11 cellular contexts compared by ENCODE assay signal in genomic region chr11:35178862-35179261, GRCh38. TPM values are rescaled to one million over a fixed set of nuclear protein-coding genes. Genes with fewer than 3 reads are reported as not detected.
A peak's percentile ranks its signal among the peaks of the same experiment; 100 is the strongest.
DNase-seq lines count a peak whose midpoint lies in the region; ATAC-seq and TF ChIP-seq lines count a peak whose summit lies in the region.
"Had no signal": no experiment of that assay in that cellular context is flagged by ENCODE, and none has a peak within 500 bp of the region (broad histone marks: within the 10 kb centered on the region; RNA-seq: fewer than 3 reads in every experiment).

No MANE protein-coding gene starts in this region.

- no peak overlapping the region for H2BK120ac ChIP-seq in trophoblast cell (ENCODE audit: insufficient read depth, low read length, poor library complexity)

- peak; percentile 29 for DNase-seq in activated T-cell treated with anti-CD3 and anti-CD28 coated beads, Interleukin-2, amount 50 U/mL, for 4 hours
- DNase-seq in activated T-cell treated with anti-CD3 and anti-CD28 coated beads for 4 hours: no peak
- DNase-seq in activated CD4-positive, alpha-beta memory T cell treated with anti-CD3 and anti-CD28 coated beads for 36 hours: peak; percentile 52
- peak; percentile 69 for DNase-seq in fibroblast of mammary gland (ENCODE audit: low read depth)
- DNase-seq in suprapubic skin (ENCODE audit: low spot score in 2 of 2): no peak
- DNase-seq in G401 (ENCODE audit: low spot score): no peak
- DNase-seq in trophoblast cell: no peak
- DNase-seq: AML-193, naive B cell, NCI-H1048 had no signal

- H3K14ac ChIP-seq in trophoblast cell (ENCODE audit: low read length): no peak overlapping the region

- no peak overlapping the region for H3K4me2 ChIP-seq in trophoblast cell (ENCODE audit: low read length)

- H2BK5ac ChIP-seq in trophoblast cell (ENCODE audit: low read depth, low read length, poor library complexity): no peak overlapping the region

- no peak for TF ChIP-seq POLR2A in suprapubic skin (IDR thresholded peaks at IDR 0.05)

- no peak for TF ChIP-seq CTCF in fibroblast of mammary gland (conservative IDR thresholded peaks at IDR 0.05; ENCODE audit: control insufficient read depth, insufficient read depth, low read depth, low read length)
- no peak for TF ChIP-seq CTCF in suprapubic skin (IDR thresholded peaks at IDR 0.05)

- peaks cover 91% of the 10 kb centered on the region for H3K4me1 Mint-ChIP-seq in activated T-cell treated with anti-CD3 and anti-CD28 coated beads, Interleukin-2, amount 50 U/mL, for 4 hours (ENCODE audit: low read depth)
- peaks cover 89% of the 10 kb centered on the region for H3K4me1 Mint-ChIP-seq in activated CD4-positive, alpha-beta memory T cell treated with anti-CD3 and anti-CD28 coated beads for 36 hours (ENCODE audit: low read depth)

- peaks cover 72% of the 10 kb centered on the region for H3K36me3 Mint-ChIP-seq in activated T-cell treated with anti-CD3 and anti-CD28 coated beads, Interleukin-2, amount 50 U/mL, for 4 hours (ENCODE audit: insufficient read depth)
- peaks cover 76% of the 10 kb centered on the region for H3K36me3 Mint-ChIP-seq in activated CD4-positive, alpha-beta memory T cell treated with anti-CD3 and anti-CD28 coated beads for 36 hours

- ATAC-seq in activated T-cell treated with anti-CD3 and anti-CD28 coated beads, Interleukin-2, amount 50 U/mL, for 4 hours: peak; percentile 35 to 51
- no peak for ATAC-seq in GM21528 (IDR thresholded peaks at IDR 0.05; ENCODE audit: low FRiP score, unreplicated experiment)

- POLR2A ChIA-PET in activated CD4-positive, alpha-beta memory T cell treated with anti-CD3 and anti-CD28 coated beads for 36 hours (lab: Charles Lee): interaction anchor here (0.9 to 5.5 kb wide), 8 partner anchors 11 to 101 kb away, joined by 3 to 60 read pairs (median 6); partner anchors contain the start of gene CD44

- H3K4me1 ChIP-seq in suprapubic skin: peaks cover 80% of the 10 kb centered on the region
- peaks cover 0 to 5% of the 10 kb centered on the region in 2 experiments for H3K4me1 ChIP-seq in trophoblast cell (ENCODE audit: control insufficient read depth in 1 of 2, insufficient read depth in 2 of 2, low read length in 2 of 2)

- 40% methylated on average over 2 of the region's 2 CpGs for WGBS in suprapubic skin
- WGBS in trophoblast cell (ENCODE audit: extremely low coverage, insufficient coverage, insufficient read length): no CpG with 5 or more reads among the region's 2 CpGs

- CTCF ChIA-PET in activated CD4-positive, alpha-beta memory T cell treated with anti-CD3 and anti-CD28 coated beads for 36 hours (lab: Charles Lee): interaction anchor here (0.5 to 4.4 kb wide), 9 partner anchors 8 to 252 kb away, joined by 3 to 55 read pairs (median 4); partner anchors contain the start of gene CD44

- H4K8ac ChIP-seq in trophoblast cell (ENCODE audit: low read depth, low read length): no peak overlapping the region

- peak overlapping the region; percentile 83 for H3K27ac Mint-ChIP-seq in activated CD4-positive, alpha-beta memory T cell treated with anti-CD3 and anti-CD28 coated beads for 36 hours

- no peak overlapping the region for H4K91ac ChIP-seq in trophoblast cell (ENCODE audit: low read depth, low read length)

- TF ChIP-seq EP300 in suprapubic skin (IDR thresholded peaks at IDR 0.05): no peak

- no peak overlapping the region for H3K4ac ChIP-seq in trophoblast cell (ENCODE audit: low read depth, low read length)

- no peaks in the 10 kb centered on the region for H3K79me2 ChIP-seq in trophoblast cell (ENCODE audit: control insufficient read depth, insufficient read depth, low read length, poor library complexity)

- no peaks in the 10 kb centered on the region for H3K79me1 ChIP-seq in trophoblast cell (ENCODE audit: low read length)

- H3K4me3 ChIP-seq in fibroblast of mammary gland (ENCODE audit: control insufficient read depth, low read depth, low read length) (no peak overlapping the region), suprapubic skin (no peak overlapping the region), trophoblast cell (ENCODE audit: low read depth, low read length) (no peak overlapping the region)

- peak overlapping the region; percentile 39 for H3K27ac ChIP-seq in suprapubic skin
- H3K27ac ChIP-seq in trophoblast cell (ENCODE audit: low read depth, low read length): no peak overlapping the region

- H3K27me3 ChIP-seq in suprapubic skin: no peaks in the 10 kb centered on the region
- no peaks in the 10 kb centered on the region for H3K27me3 ChIP-seq in trophoblast cell (ENCODE audit: insufficient read depth, low read length)

- H2BK12ac ChIP-seq in trophoblast cell (ENCODE audit: low read length): no peak overlapping the region

- no peak overlapping the region for H3K18ac ChIP-seq in trophoblast cell (ENCODE audit: low read length)

- no peak overlapping the region for H2AFZ ChIP-seq in trophoblast cell (ENCODE audit: insufficient read depth, low read length, poor library complexity)

- no peaks in the 10 kb centered on the region for H3K9me3 Mint-ChIP-seq in activated T-cell treated with anti-CD3 and anti-CD28 coated beads, Interleukin-2, amount 50 U/mL, for 4 hours
- no peaks in the 10 kb centered on the region for H3K9me3 Mint-ChIP-seq in activated CD4-positive, alpha-beta memory T cell treated with anti-CD3 and anti-CD28 coated beads for 36 hours

- no peaks in the 10 kb centered on the region for H3K9me3 ChIP-seq in suprapubic skin
- H3K9me3 ChIP-seq in trophoblast cell (ENCODE audit: insufficient read depth, low read depth, low read length): no peaks in the 10 kb centered on the region

- no peak overlapping the region for H3K9ac ChIP-seq in trophoblast cell (ENCODE audit: low read length)

- H3K27me3 Mint-ChIP-seq in activated T-cell treated with anti-CD3 and anti-CD28 coated beads, Interleukin-2, amount 50 U/mL, for 4 hours (ENCODE audit: low read depth): no peaks in the 10 kb centered on the region
- no peaks in the 10 kb centered on the region for H3K27me3 Mint-ChIP-seq in activated CD4-positive, alpha-beta memory T cell treated with anti-CD3 and anti-CD28 coated beads for 36 hours
- H3K27me3 Mint-ChIP-seq: naive B cell had no signal

- H3K36me3 ChIP-seq in suprapubic skin (peaks cover 43% of the 10 kb centered on the region), trophoblast cell (ENCODE audit: control insufficient read depth in 1 of 2, insufficient read depth in 2 of 2, low read length in 2 of 2) (no peaks in the 10 kb centered on the region)

- H3K4me3 Mint-ChIP-seq in activated T-cell treated with anti-CD3 and anti-CD28 coated beads, Interleukin-2, amount 50 U/mL, for 4 hours: no peak overlapping the region
- no peak overlapping the region for H3K4me3 Mint-ChIP-seq in activated CD4-positive, alpha-beta memory T cell treated with anti-CD3 and anti-CD28 coated beads for 36 hours

- H2AK5ac ChIP-seq in trophoblast cell (ENCODE audit: low read length): no peak overlapping the region

- no peak overlapping the region for H4K12ac ChIP-seq in trophoblast cell (ENCODE audit: low read depth, low read length)

- in situ Hi-C loops in G401 (cut with HindIII; ENCODE audit: low sequenced_read_pairs): no loop called here

- no peak overlapping the region for H3K23ac ChIP-seq in trophoblast cell (ENCODE audit: low read length)

- intact Hi-C loops in activated CD4-positive, alpha-beta memory T cell treated with anti-CD3 and anti-CD28 coated beads for 36 hours (cut with micrococcal nuclease): no loop called here

RNA-seq across cellular contexts. Expression of gene CD44, which starts 39.9 kb away (rescaled TPM):
- 100 to 1,000 TPM; 468 to 781 (median 646) TPM for total RNA-seq in activated T-cell treated with anti-CD3 and anti-CD28 coated beads, Interleukin-2, amount 50 U/mL, for 4 hours
- total RNA-seq in activated CD4-positive, alpha-beta memory T cell treated with anti-CD3 and anti-CD28 coated beads for 36 hours: 100 to 1,000 TPM; 440 to 442 TPM
- 1,000 to 10,000 TPM; 1,361 to 2,207 (median 1,502) TPM for total RNA-seq in suprapubic skin
- total RNA-seq in G401 (2014; rRNA removed; shearing (Covaris generic)): 0.80 and 6.8 TPM in 2 replicates
- 15.1 and 16.7 TPM in 2 replicates for polyA plus RNA-seq in trophoblast cell (2013)

Comparison
In these comparisons a context has a peak if more than half of its experiments do, and no peak if none do; other contexts are left out.
1. DNase-seq: peak in activated T-cell treated with anti-CD3 and anti-CD28 coated beads, Interleukin-2, amount 50 U/mL, for 4 hours (single experiment), activated CD4-positive, alpha-beta memory T cell treated with anti-CD3 and anti-CD28 coated beads for 36 hours (single experiment) and fibroblast of mammary gland (single experiment); none in activated T-cell treated with anti-CD3 and anti-CD28 coated beads for 4 hours (single experiment), suprapubic skin (0 of 2), G401 (single experiment) and trophoblast cell (0 of 2).
2. RNA of gene CD44, which starts 39.9 kb away (total RNA-seq): 1,361 to 2,207 TPM in suprapubic skin, 468 to 781 TPM in activated T-cell treated with anti-CD3 and anti-CD28 coated beads, Interleukin-2, amount 50 U/mL, for 4 hours and 440 to 442 TPM in activated CD4-positive, alpha-beta memory T cell treated with anti-CD3 and anti-CD28 coated beads for 36 hours; 0.80 to 6.8 TPM in G401; every median in the first group is over 10 times any median in the second.